Comparison of ENCODE assay signal across 8 cellular contexts in the genomic region with DNA sequence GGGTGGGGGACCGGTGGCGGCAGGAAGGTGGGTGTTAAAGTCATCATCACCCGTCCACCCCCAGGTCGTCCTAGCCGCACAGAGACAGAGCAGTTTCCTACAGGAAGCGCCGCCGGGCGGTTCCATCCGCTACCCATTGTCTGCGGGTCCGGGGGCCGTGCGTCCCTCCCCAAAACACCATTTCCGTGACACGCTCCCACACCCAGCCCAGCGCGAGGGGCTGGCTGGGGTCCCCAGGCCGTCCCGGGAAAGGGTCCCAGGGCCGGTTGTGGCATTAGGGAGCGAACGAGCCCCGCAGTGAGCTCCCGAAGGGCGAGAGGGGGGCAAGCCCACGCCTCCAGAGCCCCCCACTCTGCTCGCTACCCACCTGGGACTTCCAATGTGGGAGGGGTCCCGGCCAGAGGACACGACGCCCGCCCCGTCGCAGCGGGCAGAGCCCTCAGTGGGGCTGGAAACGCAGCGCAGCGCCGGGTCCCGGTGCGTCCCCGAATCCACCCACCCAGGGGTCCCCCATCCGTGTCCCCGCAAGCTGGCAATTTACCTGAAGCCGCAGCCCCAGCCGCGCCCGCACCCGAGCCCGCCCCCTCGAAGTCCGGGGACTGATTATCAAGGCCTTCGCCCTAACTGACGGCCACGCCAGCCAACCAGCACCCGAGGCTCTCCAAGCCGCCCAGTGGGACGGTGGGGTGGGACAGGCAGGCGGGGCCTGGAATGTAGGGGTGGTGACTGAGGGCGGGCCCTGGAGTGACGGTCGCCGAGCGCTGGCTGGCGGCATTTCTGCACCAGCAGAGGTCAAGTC. TPM values are rescaled to one million over a fixed set of nuclear protein-coding genes. Genes with fewer than 3 reads are reported as not detected.
A peak's percentile ranks its signal among the peaks of the same experiment; 100 is the strongest.
DNase-seq lines count a peak whose midpoint lies in the region; ATAC-seq, FAIRE-seq and TF ChIP-seq lines count a peak whose summit lies in the region.

Gene KANK3 (minus strand): TSS at position 579 of the 799 bp plus-strand sequence. CDS start 5,434 bp downstream, outside the sequence.

- ATAC-seq in GM18868 (IDR thresholded peaks at IDR 0.05; ENCODE audit: unreplicated experiment) (peak; percentile 67), HG03439 (IDR thresholded peaks at IDR 0.05; ENCODE audit: unreplicated experiment) (peak; percentile 90)
- peak; percentile 100 for ATAC-seq in activated CD8-positive, alpha-beta memory T cell treated with anti-CD3 and anti-CD28 coated beads, Interleukin-2, amount 10 ng/mL, durations not matched to agents 7 days and 5 days

- no peaks in the 10 kb centered on the region for H3K9me3 Mint-ChIP-seq in activated CD8-positive, alpha-beta memory T cell treated with anti-CD3 and anti-CD28 coated beads, Interleukin-2, amount 10 ng/mL, durations not matched to agents 7 days and 5 days (ENCODE audit: low read depth)

- H3K4me1 Mint-ChIP-seq in activated CD8-positive, alpha-beta memory T cell treated with anti-CD3 and anti-CD28 coated beads, Interleukin-2, amount 10 ng/mL, durations not matched to agents 7 days and 5 days: peaks cover 15% of the 10 kb centered on the region

- H2BK120ac ChIP-seq in H1 (replicated peaks; ENCODE audit: low read depth, low read length): no peak within 1 kb of the TSS

- H3K9ac ChIP-seq in H1 (replicated peaks in 1 of 4; ENCODE audit: extremely low read depth in 1 of 4, low read depth in 3 of 4, low read length in 3 of 4): 0 out of 7 replicates have a peak within 1 kb of the TSS, but pooled peaks of 2 of the 4 experiments have one; percentile 0 to 14

- H3K23ac ChIP-seq in H1 (ENCODE audit: insufficient read length): no peak within 1 kb of the TSS

- no peak for FAIRE-seq in H1 (lab: Jason Lieb, UNC)

- TF ChIP-seq EP300 in H1 (IDR thresholded peaks at IDR 0.05; ENCODE audit: borderline replicate concordance in 1 of 2, low read depth in 2 of 2, low read length in 2 of 2): no peak

- H3K79me1 ChIP-seq in H1 (ENCODE audit: low read depth, low read length): no peaks in the 10 kb centered on the region

- no peak for TF ChIP-seq CTCF in H1 (IDR thresholded peaks at IDR 0.05; ENCODE audit: control extremely low read depth in 1 of 3, insufficient read depth in 1 of 3, low read depth in 1 of 3, low read length in 3 of 3)

- CTCF ChIA-PET in activated CD8-positive, alpha-beta memory T cell treated with anti-CD3 and anti-CD28 coated beads, Interleukin-2, amount 10 ng/mL, durations not matched to agents 7 days and 5 days (lab: Charles Lee): interaction anchor here (0.6 to 5.9 kb wide), 4 partner anchors 8 to 112 kb away, joined by 3 to 48 read pairs (median 8); no protein-coding TSS in a partner anchor
- CTCF ChIA-PET in H1 (lab: Charles Lee; ENCODE audit: partially characterized antibody): interaction anchor here (0.7 to 8.2 kb wide), 8 partner anchors 11 to 163 kb away, joined by 3 to 68 read pairs (median 3); no protein-coding TSS in a partner anchor

- POLR2A ChIA-PET in H1 (lab: Charles Lee; ENCODE audit: partially characterized antibody): interaction anchor here (0.6 to 27.1 kb wide), 14 partner anchors 9 to 171 kb away, joined by 3 to 583 read pairs (median 4); partner anchors contain the start of genes CD320, NDUFA7, RAB11B and RPS28

- H2BK12ac ChIP-seq in H1 (ENCODE audit: low read depth, low read length): no peak within 1 kb of the TSS

- H4K91ac ChIP-seq in H1 (replicated peaks; ENCODE audit: insufficient read length, low read length): no peak within 1 kb of the TSS

- TF ChIP-seq RAD21 in H1 (IDR thresholded peaks at IDR 0.05 in 1 of 2, conservative IDR thresholded peaks at IDR 0.05 in 1 of 2; ENCODE audit: low read depth in 2 of 2, low read length in 2 of 2): no peak

- H3K36me3 ChIP-seq in H1 (ENCODE audit: control insufficient read depth in 2 of 4, insufficient read depth in 4 of 4, low read length in 3 of 4): no peaks in the 10 kb centered on the region

- H3K4me2 ChIP-seq in H1 (ENCODE audit: insufficient read depth in 1 of 2, low read depth in 2 of 2, low read length in 2 of 2): peak within 1 kb of the TSS; percentile 48 to 80

- no peak within 1 kb of the TSS for H2BK20ac ChIP-seq in H1 (ENCODE audit: low read length)

- no peak within 1 kb of the TSS for H3K27ac ChIP-seq in H1 (ENCODE audit: low read depth, low read length)

- H3K4me3 ChIP-seq in H1 (ENCODE audit: extremely low read depth in 1 of 4, insufficient read depth in 2 of 4, low read depth in 3 of 4, low read length in 4 of 4): peak within 1 kb of the TSS; percentile 50 to 71 (median 56)

- peak within 1 kb of the TSS; percentile 68 for H3K4me3 Mint-ChIP-seq in activated CD8-positive, alpha-beta memory T cell treated with anti-CD3 and anti-CD28 coated beads, Interleukin-2, amount 10 ng/mL, durations not matched to agents 7 days and 5 days

- DNase-seq in ACHN (peak; percentile 91), NCI-H748 treated with DMSO at 0.1 percent for 48 hours (lab: John Stamatoyannopoulos, UW) (peak; percentile 24), H1 (ENCODE audit: low read depth in 1 of 2, low spot score in 2 of 2) (peak; percentile 95 to 99), medulla oblongata (ENCODE audit: extremely low spot score) (peak; percentile 94)
- peak; percentile 98 for DNase-seq in activated CD8-positive, alpha-beta memory T cell treated with anti-CD3 and anti-CD28 coated beads, Interleukin-2, amount 10 ng/mL, durations not matched to agents 7 days and 5 days
- peak; percentile 81 to 84 (median 84) for DNase-seq in stimulated activated CD4-positive, alpha-beta T cell treated with anti-CD3 and anti-CD28 coated beads, TNF-alpha, amount 100 ng/mL, for 4 hours (ENCODE audit: low read depth in 3 of 3)

- no peak within 1 kb of the TSS for H4K8ac ChIP-seq in H1 (ENCODE audit: extremely low read depth, insufficient read depth, low read length)

- H3K27me3 Mint-ChIP-seq in activated CD8-positive, alpha-beta memory T cell treated with anti-CD3 and anti-CD28 coated beads, Interleukin-2, amount 10 ng/mL, durations not matched to agents 7 days and 5 days: peaks cover 21% of the 10 kb centered on the region

- H3K18ac ChIP-seq in H1 (ENCODE audit: extremely low read depth, low read length): peak within 1 kb of the TSS; percentile 48; the same call in 1 of the 2 replicates

- peak within 1 kb of the TSS; percentile 17; the same call in 1 of the 2 replicates for H2AFZ ChIP-seq in H1 (ENCODE audit: low read length)

- no peak within 1 kb of the TSS for H2BK5ac ChIP-seq in H1 (ENCODE audit: low read depth, low read length)

- no peak within 1 kb of the TSS for H4K5ac ChIP-seq in H1 (ENCODE audit: insufficient read length, low read depth, low read length)

- in situ Hi-C loops in ACHN (cut with HindIII; ENCODE audit: low pct_ligation_motif_present, low pct_unique_long_range_greater_than_20kb, low sequenced_read_pairs): no loop called here

- 13% methylated on average over 43 of the region's 65 CpGs; no CpG with 5 or more reads in 1 of the 2 experiments for whole genome bisulfite sequencing in H1 (ENCODE audit: extremely low coverage in 1 of 2, insufficient coverage in 1 of 2, insufficient read length in 1 of 2, insufficient replicate concordance in 2 of 2, low coverage in 1 of 2, low lambda C conversion rate in 2 of 2, missing lambda C conversion rate in 1 of 2), 2 experiments

- no peak within 1 kb of the TSS for H3K56ac ChIP-seq in H1 (replicated peaks; ENCODE audit: insufficient read length, low read depth, low read length)

- no peaks in the 10 kb centered on the region for H3K9me3 ChIP-seq in H1 (ENCODE audit: insufficient read depth in 2 of 2, low read depth in 1 of 2, low read length in 1 of 2)

- H3K23me2 ChIP-seq in H1 (ENCODE audit: low read depth, low read length): peaks cover 5% of the 10 kb centered on the region; the same call in 1 of the 2 replicates

- no peaks in the 10 kb centered on the region for H3K79me2 ChIP-seq in H1 (ENCODE audit: control insufficient read depth in 1 of 2, insufficient read depth in 2 of 2, low read length in 2 of 2)

- H2BK15ac ChIP-seq in H1 (ENCODE audit: low read length): no peak within 1 kb of the TSS

- peaks cover 0 to 9% (median 3%) of the 10 kb centered on the region in 4 experiments; a peak in 4 of 7 replicates for H3K4me1 ChIP-seq in H1 (replicated peaks in 1 of 4; ENCODE audit: control insufficient read depth in 3 of 4, insufficient read depth in 4 of 4, low read length in 3 of 4)

- peaks cover 0 to 9% (median 7%) of the 10 kb centered on the region in 4 experiments; a peak in 3 of 7 replicates for H3K27me3 ChIP-seq in H1 (replicated peaks in 1 of 4; ENCODE audit: control insufficient read depth in 3 of 4, extremely low read depth in 1 of 4, insufficient read depth in 3 of 4, low read length in 3 of 4)

- H2AK5ac ChIP-seq in H1 (ENCODE audit: low read depth, low read length): no peak within 1 kb of the TSS

- no peaks in the 10 kb centered on the region for H3K36me3 Mint-ChIP-seq in activated CD8-positive, alpha-beta memory T cell treated with anti-CD3 and anti-CD28 coated beads, Interleukin-2, amount 10 ng/mL, durations not matched to agents 7 days and 5 days

- peaks cover 0 to 2% of the 10 kb centered on the region in 2 experiments for H4K20me1 ChIP-seq in H1 (replicated peaks in 1 of 2; ENCODE audit: control insufficient read depth in 1 of 2, insufficient read depth in 2 of 2, low read length in 2 of 2)

- TF ChIP-seq POLR2A in H1 (IDR thresholded peaks at IDR 0.05; ENCODE audit: control extremely low read depth in 1 of 2, low read depth in 2 of 2, low read length in 2 of 2): no peak

- H3K4ac ChIP-seq in H1 (replicated peaks; ENCODE audit: insufficient read length, low read depth, low read length): no peak within 1 kb of the TSS

- no peak within 1 kb of the TSS for H3K14ac ChIP-seq in H1 (ENCODE audit: insufficient read length)

- H3K27ac Mint-ChIP-seq in activated CD8-positive, alpha-beta memory T cell treated with anti-CD3 and anti-CD28 coated beads, Interleukin-2, amount 10 ng/mL, durations not matched to agents 7 days and 5 days: no peak within 1 kb of the TSS

TF ChIP-seq in H1, 55 proteins besides CTCF, POLR2A, EP300 and RAD21 (continues in another document):
- TF ChIP-seq TBP (IDR thresholded peaks at IDR 0.05; ENCODE audit: low read depth, low read length): peak; percentile 20; the same call in 1 of the 2 replicates
- peak; percentile 96 for TF ChIP-seq TEAD4 (IDR thresholded peaks at IDR 0.05; ENCODE audit: low read depth, low read length)
- TF ChIP-seq ZNF274 (IDR thresholded peaks at IDR 0.05; ENCODE audit: borderline replicate concordance, extremely low read depth, low read length): no peak
- TF ChIP-seq CREB1 (IDR thresholded peaks at IDR 0.05): peak; percentile 50

RNA-seq across cellular contexts. Expression of gene KANK3, which starts in this region (rescaled TPM):
- total RNA-seq in activated CD8-positive, alpha-beta memory T cell treated with anti-CD3 and anti-CD28 coated beads, Interleukin-2, amount 10 ng/mL, durations not matched to agents 7 days and 5 days: 1 to 10 TPM; 3.2 to 3.7 TPM
- 2.3 and 2.5 TPM in 2 replicates for total RNA-seq in H1 (2021; fragmentation: NEBNext Ultra II Directional; extraction: Animal tissue kit (Norgen Biotek cat#: 25700))
- 4.2 and 5.7 TPM in 2 replicates for polyA plus RNA-seq in H1 (2011; rRNA removed)
- 5.0 TPM for polyA plus RNA-seq in H1 (2011; cell fraction: cytosol; rRNA removed)
- 12.0 TPM for polyA plus RNA-seq in H1 (2011; cell fraction: nucleus; rRNA removed)
- polyA plus RNA-seq in H1 (2012, experiment 1 of 2): 0.87 to 3.6 TPM (median 2.5 TPM) in 4 replicates
- 2.3 TPM for polyA plus RNA-seq in H1 (2012, experiment 2 of 2)
- 2.8 TPM for polyA plus RNA-seq in H1 (2013, experiment 1 of 2)
- 2.4 TPM for polyA plus RNA-seq in H1 (2013, experiment 2 of 2)
- 1.3 and 1.8 TPM in 2 replicates for polyA minus RNA-seq in H1 (2011; rRNA and poly(A)+ RNA removed)
- 1.8 TPM for polyA minus RNA-seq in H1 (2011; cell fraction: cytosol; rRNA and poly(A)+ RNA removed)
- 5.1 TPM for polyA minus RNA-seq in H1 (2011; cell fraction: nucleus; rRNA and poly(A)+ RNA removed)

Comparison
In these comparisons a context has a peak if more than half of its experiments do, and no peak if none do; other contexts are left out.
1. DNase-seq: peak in every context shown above with its lines; median percentile 98 in activated CD8-positive, alpha-beta memory T cell treated with anti-CD3 and anti-CD28 coated beads, Interleukin-2, amount 10 ng/mL, durations not matched to agents 7 days and 5 days; 97 in H1; 94 in medulla oblongata; 91 in ACHN; 84 in stimulated activated CD4-positive, alpha-beta T cell treated with anti-CD3 and anti-CD28 coated beads, TNF-alpha, amount 100 ng/mL, for 4 hours; 24 in NCI-H748 treated with DMSO at 0.1 percent for 48 hours.